8 cellular contexts compared by ENCODE assay signal in the genomic region with DNA sequence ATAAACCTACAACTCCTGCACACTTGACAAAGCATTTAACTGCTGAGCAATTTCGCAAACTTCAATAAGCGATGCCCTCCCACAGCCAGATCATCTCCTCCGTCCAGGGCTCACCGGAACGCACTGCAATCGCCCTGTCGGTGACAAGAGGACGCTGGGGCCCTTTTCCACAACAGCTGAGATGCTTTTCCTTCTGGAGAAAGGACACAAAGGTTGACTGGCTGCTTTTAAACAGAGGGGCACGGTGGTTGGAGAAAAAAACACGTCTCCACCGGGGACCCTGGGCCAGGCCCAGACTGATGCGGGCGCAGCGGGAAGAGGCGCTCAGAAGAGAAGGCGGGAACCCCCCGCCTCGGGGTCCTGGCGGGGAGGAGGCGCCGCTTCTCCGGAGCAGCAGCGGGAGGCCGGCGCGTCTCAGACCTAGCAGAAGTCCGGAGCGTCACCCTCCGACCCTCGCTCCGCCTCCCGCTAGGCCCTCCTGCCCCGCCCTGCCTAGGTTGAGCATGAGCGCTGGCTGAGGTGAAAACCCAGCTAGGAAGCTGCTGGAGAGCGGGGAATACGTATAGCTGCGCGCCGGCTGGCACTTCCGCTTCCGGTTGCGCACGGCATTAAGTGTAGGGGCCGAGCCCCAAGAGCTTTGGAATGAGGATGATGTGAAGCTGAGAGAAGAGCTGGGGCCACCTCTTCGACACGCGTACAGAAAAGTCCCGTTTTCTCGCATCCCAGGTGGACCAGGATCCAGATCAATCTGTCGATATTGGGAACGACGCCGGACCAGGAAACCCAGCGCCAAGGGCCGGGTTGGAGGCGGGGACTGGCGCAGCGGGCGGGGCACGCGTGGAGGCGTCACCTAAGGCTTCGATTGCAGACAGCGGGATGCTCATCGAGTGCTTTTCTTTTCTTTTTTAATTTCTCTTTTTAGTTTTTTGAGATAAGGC. TPM values are rescaled to one million over a fixed set of nuclear protein-coding genes. Genes with fewer than 3 reads are reported as not detected.
DNase-seq lines count a peak whose midpoint lies in the region; ATAC-seq, FAIRE-seq and TF ChIP-seq lines count a peak whose summit lies in the region.

A gene (minus strand): TSS at position 564 of the 938 bp plus-strand sequence. CDS start 3,788 bp downstream, outside the sequence.

- H3K27me3 ChIP-seq in HepG2 (ENCODE audit: control insufficient read depth in 1 of 2, insufficient read depth in 2 of 2, low read length in 2 of 2), result no peaks in the 10 kb centered on the region; a peak in 1 of 5 replicates

- no peaks in the 10 kb centered on the region for H3K36me3 ChIP-seq in HepG2 (replicated peaks in 1 of 2; ENCODE audit: control insufficient read depth in 1 of 2, insufficient read depth in 2 of 2, low read length in 2 of 2)

- peaks cover 6% of the 10 kb centered on the region for H3K79me2 ChIP-seq in HepG2 (ENCODE audit: insufficient read depth, low read length)

- H3K4me2 ChIP-seq in HepG2 (ENCODE audit: low read depth, low read length), result peak within 1 kb of the TSS; percentile 82

- TF ChIP-seq EP300 in HepG2 (IDR thresholded peaks at IDR 0.05; ENCODE audit: low read depth in 2 of 2, low read length in 2 of 2), result 0 out of 4 replicates have a peak, but pooled peaks of 1 of the 2 experiments have one; percentile 18
- TF ChIP-seq EP300 in HepG2 (CRISPR knock-in tag; IDR thresholded peaks at IDR 0.05; ENCODE audit: borderline replicate concordance), result 0 out of 2 replicates have a peak, but pooled peaks have one; percentile 23

- peak within 1 kb of the TSS; percentile 87 for H3K27ac ChIP-seq in HepG2 (ENCODE audit: extremely low read length, insufficient read depth, low read length)

- TF ChIP-seq RAD21 in HepG2 (CRISPR knock-in tag; IDR thresholded peaks at IDR 0.05), result peak; percentile 43; the same call in 1 of the 2 replicates

- FAIRE-seq in HepG2 (lab: Jason Lieb, UNC), result peak; percentile 51

- peaks cover 10% of the 10 kb centered on the region for H3K4me1 ChIP-seq in HepG2 (ENCODE audit: insufficient read depth, low read length)

- CTCF ChIA-PET in HepG2 (lab: Yijun Ruan, JAX; ENCODE audit: low intra/inter-chr PET ratio, low total read pairs), result no interaction called here

- no peaks in the 10 kb centered on the region for H3K9me3 ChIP-seq in HepG2 (ENCODE audit: low read length)

- peak; percentile 23 to 94 (median 86) for DNase-seq in C1 segment of cervical spinal cord (lab: John Stamatoyannopoulos, UW)
- peak; percentile 96 for DNase-seq in NCI-H748 (lab: John Stamatoyannopoulos, UW; ENCODE audit: unreplicated experiment)
- peak; percentile 94 to 95 for DNase-seq in activated CD4-positive, alpha-beta T cell treated with anti-CD3 and anti-CD28 coated beads, Interleukin-2, amount 50 U/mL, for 48 hours
- peak; percentile 96 for DNase-seq in dermis blood vessel endothelial cell
- DNase-seq in HepG2 (ENCODE audit: low spot score), result peak; percentile 92
- peak; percentile 87 to 93 for DNase-seq in stimulated activated CD4-positive, alpha-beta T cell treated with anti-CD3 and anti-CD28 coated beads, Interleukin-2, amount 100 ng/mL, for 48 hours

- TF ChIP-seq POLR2A in HepG2 (IDR thresholded peaks at IDR 0.05; ENCODE audit: insufficient read depth in 1 of 2, low read depth in 2 of 2, low read length in 2 of 2), result peak; percentile 76 to 79

- intact Hi-C loops in HepG2 (cut with micrococcal nuclease; ENCODE audit: unreplicated experiment), result loop anchor here (2.0 kb wide), 1 partner anchor 16 kb away; no protein-coding TSS in a partner anchor

- POLR2A ChIA-PET in HepG2 (lab: Yijun Ruan, JAX), result interaction anchor here (0.9 to 2.6 kb wide), 13 partner anchors 8 to 186 kb away, joined by 3 to 21 read pairs (median 5); a partner anchor contains a TSS

- H3K9ac ChIP-seq in HepG2 (ENCODE audit: insufficient read depth, low read depth, low read length), result peak within 1 kb of the TSS; percentile 88

- TF ChIP-seq CTCF in HepG2 (CRISPR knock-in tag; IDR thresholded peaks at IDR 0.05), result 0 out of 2 replicates have a peak, but pooled peaks have one; percentile 20

- H2AFZ ChIP-seq in HepG2 (ENCODE audit: low read length), result peak within 1 kb of the TSS; percentile 92

- H3K4me3 ChIP-seq in HepG2 (replicated peaks in 1 of 3; ENCODE audit: insufficient read depth in 1 of 3, low read depth in 2 of 3, low read length in 3 of 3), result peak within 1 kb of the TSS; percentile 67 to 89 (median 84)

- in situ Hi-C loops in HepG2 (cut with HindIII; ENCODE audit: extremely low pct_ligation_motif_present, low pct_unique_long_range_greater_than_20kb), result no loop called here

- ATAC-seq in GM19328 (IDR thresholded peaks at IDR 0.05; ENCODE audit: unreplicated experiment) (peak; percentile 97), HG03520 (IDR thresholded peaks at IDR 0.05; ENCODE audit: unreplicated experiment) (peak; percentile 94), HepG2 (peak; percentile 99)

- TSS peak; percentile 95 for BruUV-seq in HepG2 (replicated peaks; lab: Mats Ljungman, UMichigan)

- WGBS in HepG2 (ENCODE audit: low lambda C conversion rate), result under 1% methylated on average over 31 of the region's 65 CpGs

- no peaks in the 10 kb centered on the region for H4K20me1 ChIP-seq in HepG2 (ENCODE audit: insufficient read depth, low read length)

TF ChIP-seq in HepG2, 621 proteins besides CTCF, POLR2A, EP300 and RAD21 (continues in another document):
- TF ChIP-seq NR2C2 (CRISPR knock-in tag; IDR thresholded peaks at IDR 0.05; ENCODE audit: borderline replicate concordance), result peak; percentile 88
- TF ChIP-seq ELF4 (CRISPR knock-in tag; IDR thresholded peaks at IDR 0.05; ENCODE audit: borderline replicate concordance), result peak; percentile 89
- no peak for TF ChIP-seq NCOR1 (IDR thresholded peaks at IDR 0.05; ENCODE audit: borderline replicate concordance, low read length)
- peak; percentile 92 for TF ChIP-seq ZNF788 (CRISPR knock-in tag; IDR thresholded peaks at IDR 0.05; ENCODE audit: borderline replicate concordance)
- TF ChIP-seq ZNF256 (CRISPR knock-in tag; conservative IDR thresholded peaks at IDR 0.05), result no peak
- TF ChIP-seq NFATC3 (CRISPR knock-in tag; IDR thresholded peaks at IDR 0.05), result no peak
- TF ChIP-seq, protein P1, sequence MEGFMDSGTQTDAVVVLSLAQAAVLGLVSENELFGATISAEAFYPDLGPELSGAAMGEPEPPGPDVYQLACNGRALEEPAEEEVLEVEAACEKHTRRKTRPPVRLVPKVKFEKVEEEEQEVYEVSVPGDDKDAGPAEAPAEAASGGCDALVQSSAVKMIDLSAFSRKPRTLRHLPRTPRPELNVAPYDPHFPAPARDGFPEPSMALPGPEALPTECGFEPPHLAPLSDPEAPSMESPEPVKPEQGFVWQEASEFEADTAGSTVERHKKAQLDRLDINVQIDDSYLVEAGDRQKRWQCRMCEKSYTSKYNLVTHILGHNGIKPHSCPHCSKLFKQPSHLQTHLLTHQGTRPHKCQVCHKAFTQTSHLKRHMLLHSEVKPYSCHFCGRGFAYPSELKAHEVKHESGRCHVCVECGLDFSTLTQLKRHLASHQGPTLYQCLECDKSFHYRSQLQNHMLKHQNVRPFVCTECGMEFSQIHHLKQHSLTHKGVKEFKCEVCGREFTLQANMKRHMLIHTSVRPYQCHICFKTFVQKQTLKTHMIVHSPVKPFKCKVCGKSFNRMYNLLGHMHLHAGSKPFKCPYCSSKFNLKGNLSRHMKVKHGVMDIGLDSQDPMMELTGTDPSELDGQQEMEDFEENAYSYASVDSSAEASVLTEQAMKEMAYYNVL (CRISPR knock-in tag; IDR thresholded peaks at IDR 0.05; ENCODE audit: borderline replicate concordance), result peak; percentile 88
- TF ChIP-seq ZBTB20 (CRISPR knock-in tag; IDR thresholded peaks at IDR 0.05; ENCODE audit: borderline replicate concordance, low read depth), result no peak
- peak; percentile 93 for TF ChIP-seq ZFY (CRISPR knock-in tag; IDR thresholded peaks at IDR 0.05)
- peak; percentile 95 for TF ChIP-seq ZNF614 (CRISPR knock-in tag; IDR thresholded peaks at IDR 0.05; ENCODE audit: borderline replicate concordance)

RNA-seq across cellular contexts. Expression of the gene that starts here (rescaled TPM):
- 4.9 and 9.2 TPM in 2 replicates for total RNA-seq in dermis blood vessel endothelial cell
- 3.7 and 5.4 TPM in 2 replicates for total RNA-seq in HepG2 (2016; rRNA removed; fragmentation: Illumina TruSeq; extraction: Trizol)
- 1.6 and 2.6 TPM in 2 replicates for total RNA-seq in HepG2 (2016; cell fraction: cytosol; rRNA removed; fragmentation: Illumina TruSeq; extraction: Trizol; ENCODE audit: low read depth)
- total RNA-seq in HepG2 (2016; cell fraction: insoluble cytoplasmic fraction; rRNA removed; fragmentation: Illumina TruSeq; extraction: Trizol), result 4.3 and 4.7 TPM in 2 replicates
- total RNA-seq in HepG2 (2016; cell fraction: membrane; rRNA removed; fragmentation: Illumina TruSeq; extraction: Trizol), result 2.1 and 3.0 TPM in 2 replicates
- total RNA-seq in HepG2 (2016; cell fraction: nucleus; rRNA removed; fragmentation: Illumina TruSeq; extraction: Trizol), result 8.0 and 9.0 TPM in 2 replicates
- polyA plus RNA-seq in HepG2 (2011; rRNA removed), result 4.7 and 4.8 TPM in 2 replicates
- 1.6 and 2.3 TPM in 2 replicates for polyA plus RNA-seq in HepG2 (2011; cell fraction: cytosol; rRNA removed)
- 5.1 and 8.8 TPM in 2 replicates for polyA plus RNA-seq in HepG2 (2011; cell fraction: nucleus; rRNA removed)
- 3.5 and 3.9 TPM in 2 replicates for polyA plus RNA-seq in HepG2 (2012)
- 1.2 and 1.7 TPM in 2 replicates for polyA plus RNA-seq in HepG2 (2016; cell fraction: cytosol; fragmentation: Illumina TruSeq; extraction: Trizol; ENCODE audit: low read depth)
- polyA plus RNA-seq in HepG2 (2016; cell fraction: insoluble cytoplasmic fraction; fragmentation: Illumina TruSeq; extraction: Trizol; ENCODE audit: low read depth), result 2.1 and 2.2 TPM in 2 replicates
- polyA plus RNA-seq in HepG2 (2016; cell fraction: membrane; fragmentation: Illumina TruSeq; extraction: Trizol; ENCODE audit: low read depth), result 1.3 and 1.4 TPM in 2 replicates
- polyA plus RNA-seq in HepG2 (2016; cell fraction: nucleus; fragmentation: Illumina TruSeq; extraction: Trizol; ENCODE audit: insufficient read depth, low read depth), result 13.0 and 15.2 TPM in 2 replicates
- polyA minus RNA-seq in HepG2 (2011; rRNA and poly(A)+ RNA removed; ENCODE audit: low replicate concordance), result 3.4 TPM in 1 of 2 replicates, not detected in the other
- polyA minus RNA-seq in HepG2 (2011; cell fraction: cytosol; rRNA and poly(A)+ RNA removed), result 0.79 and 0.97 TPM in 2 replicates
- 19.5 and 21.5 TPM in 2 replicates for polyA minus RNA-seq in HepG2 (2011; cell fraction: nucleus; rRNA and poly(A)+ RNA removed)

Comparison
In these comparisons a context has a peak if more than half of its experiments do, and no peak if none do; other contexts are left out.
1. Peak in every context shown above with its lines: DNase-seq, ATAC-seq, H3K4me3 ChIP-seq and H3K27ac ChIP-seq.